12 cellular contexts compared by ENCODE assay signal in genomic region chrX:83508006-83508405, GRCh38. TPM values are rescaled to one million over a fixed set of nuclear protein-coding genes. Genes with fewer than 3 reads are reported as not detected.
DNase-seq lines count a peak whose midpoint lies in the region; ATAC-seq and TF ChIP-seq lines count a peak whose summit lies in the region.
"Had no signal": no experiment of that assay in that cellular context is flagged by ENCODE, and none has a peak within 500 bp of the region (broad histone marks: within the 10 kb centered on the region; RNA-seq: fewer than 3 reads in every experiment).

Gene POU3F4, plus strand, starts transcription at chrX:83508290. Its CDS starts 35 bp downstream, at chrX:83508325.

- no peak within 1 kb of the TSS for H4K91ac ChIP-seq in neuronal stem cell (ENCODE audit: low read depth, low read length, poor library complexity)

- H3K4me3 ChIP-seq in HUES6 (ENCODE audit: low read depth, low read length) = peak within 1 kb of the TSS; percentile 59
- no peak within 1 kb of the TSS for H3K4me3 ChIP-seq in epithelial cell of esophagus (ENCODE audit: low read length)
- peak within 1 kb of the TSS; percentile 69 to 74 for H3K4me3 ChIP-seq in neuronal stem cell (ENCODE audit: low read length in 2 of 2)
- H3K4me3 ChIP-seq in MG63 = no peak within 1 kb of the TSS
- H3K4me3 ChIP-seq: upper lobe of left lung had no signal

- TF ChIP-seq CTCF in epithelial cell of esophagus (IDR thresholded peaks at IDR 0.05; ENCODE audit: insufficient read depth, low read depth, low read length, missing control alignments) (no peak), GM20000 (IDR thresholded peaks at IDR 0.05; ENCODE audit: extremely low read depth, missing control alignments) (no peak)

- no peak within 1 kb of the TSS for H3K27ac ChIP-seq in HUES6 (ENCODE audit: low read depth, low read length)
- no peak within 1 kb of the TSS for H3K27ac ChIP-seq in neuronal stem cell (replicated peaks; ENCODE audit: low read length)
- H3K27ac ChIP-seq: esophagus muscularis mucosa, HL-60, upper lobe of left lung had no signal

- H2BK5ac ChIP-seq in neuronal stem cell (ENCODE audit: low read length) = no peak within 1 kb of the TSS

- peak within 1 kb of the TSS; percentile 80 for H2AFZ ChIP-seq in neuronal stem cell (ENCODE audit: low read length)

- H3K4me1 ChIP-seq in HUES6 (ENCODE audit: control insufficient read depth, insufficient read depth, low read length) = peaks cover 34% of the 10 kb centered on the region
- H3K4me1 ChIP-seq in neuronal stem cell (ENCODE audit: control insufficient read depth in 2 of 2, insufficient read depth in 1 of 2, low read depth in 1 of 2, low read length in 2 of 2) = peaks cover 9 to 11% of the 10 kb centered on the region in 2 donors
- H3K4me1 ChIP-seq: upper lobe of left lung had no signal

- H4K8ac ChIP-seq in neuronal stem cell (ENCODE audit: low read depth, low read length) = no peak within 1 kb of the TSS

- ATAC-seq in GM19035 (IDR thresholded peaks at IDR 0.05; ENCODE audit: unreplicated experiment) (no peak), GM19351 (IDR thresholded peaks at IDR 0.05; ENCODE audit: unreplicated experiment) (no peak)

- no peak within 1 kb of the TSS for H3K4ac ChIP-seq in neuronal stem cell (ENCODE audit: low read length)

- H3K4me2 ChIP-seq in neuronal stem cell (ENCODE audit: insufficient read depth, low read length, poor library complexity, severe bottlenecking) = peak within 1 kb of the TSS; percentile 49

- H2AK5ac ChIP-seq in neuronal stem cell (ENCODE audit: low read depth, low read length) = no peak within 1 kb of the TSS

- peak within 1 kb of the TSS; percentile 38 for H3K18ac ChIP-seq in neuronal stem cell (ENCODE audit: low read length)

- no peak within 1 kb of the TSS for H3K14ac ChIP-seq in neuronal stem cell (ENCODE audit: low read length)

- H3K27me3 ChIP-seq in HUES6 (ENCODE audit: control insufficient read depth, insufficient read depth, low read length) (peaks cover 93% of the 10 kb centered on the region), neuronal stem cell (ENCODE audit: control insufficient read depth in 3 of 3, insufficient read depth in 3 of 3, low read depth in 1 of 3, low read length in 3 of 3) (peaks cover 0 to 53% (median 2%) of the 10 kb centered on the region in 3 experiments), MG63 (no peaks in the 10 kb centered on the region)

- no peak within 1 kb of the TSS for H2BK12ac ChIP-seq in neuronal stem cell (ENCODE audit: low read length)

- DNase-seq in ELF-1 (ENCODE audit: low read depth, low spot score) (peak; percentile 19), epithelial cell of esophagus (ENCODE audit: low read depth) (peak; percentile 0), neuronal stem cell (ENCODE audit: low spot score) (no peak), MG63 (no peak), GM20000 (ENCODE audit: low spot score) (no peak)

- H2BK15ac ChIP-seq in neuronal stem cell (ENCODE audit: low read length) = no peak within 1 kb of the TSS

- WGBS in neuronal stem cell (ENCODE audit: extremely low coverage in 2 of 2, insufficient read length in 2 of 2, insufficient replicate concordance in 1 of 2), 2 donors = no CpG with 5 or more reads among the region's 25 CpGs

- H3K23ac ChIP-seq in neuronal stem cell (ENCODE audit: low read depth, low read length, poor library complexity) = no peak within 1 kb of the TSS

- no peak within 1 kb of the TSS for H2BK120ac ChIP-seq in neuronal stem cell (ENCODE audit: low read depth, low read length)

- H3K79me1 ChIP-seq in neuronal stem cell (ENCODE audit: low read depth, low read length) = no peaks in the 10 kb centered on the region

- H3K9me3 ChIP-seq in HUES6 (ENCODE audit: control insufficient read depth, insufficient read depth, low read depth, low read length) (no peaks in the 10 kb centered on the region), neuronal stem cell (replicated peaks in 1 of 2; ENCODE audit: control insufficient read depth in 2 of 2, insufficient read depth in 1 of 2, low read depth in 1 of 2, low read length in 2 of 2) (no peaks in the 10 kb centered on the region), MG63 (no peaks in the 10 kb centered on the region)
- H3K9me3 ChIP-seq: esophagus muscularis mucosa had no signal

- H3K9ac ChIP-seq in HUES6 (ENCODE audit: low read length) (no peak within 1 kb of the TSS), neuronal stem cell (ENCODE audit: low read depth, low read length, poor library complexity) (peak within 1 kb of the TSS; percentile 60)

- H3K36me3 ChIP-seq in HUES6 (ENCODE audit: control insufficient read depth, insufficient read depth, low read length) (no peaks in the 10 kb centered on the region), neuronal stem cell (replicated peaks in 1 of 2; ENCODE audit: control insufficient read depth in 2 of 2, insufficient read depth in 2 of 2, low read length in 2 of 2) (peaks cover 0 to 3% of the 10 kb centered on the region in 2 donors), MG63 (no peaks in the 10 kb centered on the region)
- H3K36me3 ChIP-seq: esophagus muscularis mucosa, upper lobe of left lung had no signal

RNA-seq across cellular contexts. Expression of gene POU3F4, which starts in this region (rescaled TPM):
- polyA plus RNA-seq in neuronal stem cell (2013, experiment 1 of 2) = 0.01 TPM
- 0.03 TPM for polyA plus RNA-seq in neuronal stem cell (2013, experiment 2 of 2)
- total RNA-seq in MG63 (2014; rRNA removed; shearing (Covaris generic); ENCODE audit: low replicate concordance) = not detected in 2 replicates
- total RNA-seq: mononuclear cell, upper lobe of left lung had no signal

Comparison
In these comparisons a context has a peak if more than half of its experiments do, and no peak if none do; other contexts are left out.
1. DNase-seq: peak in ELF-1 (single experiment) and epithelial cell of esophagus (single experiment); none in neuronal stem cell (single experiment), MG63 (single experiment) and GM20000 (single experiment).
2. H3K4me3 ChIP-seq: peak in HUES6 (single experiment) and neuronal stem cell (2 of 2); none in epithelial cell of esophagus (single experiment) and MG63 (single experiment).